1 cellular context compared by ENCODE assay signal in the genomic region with DNA sequence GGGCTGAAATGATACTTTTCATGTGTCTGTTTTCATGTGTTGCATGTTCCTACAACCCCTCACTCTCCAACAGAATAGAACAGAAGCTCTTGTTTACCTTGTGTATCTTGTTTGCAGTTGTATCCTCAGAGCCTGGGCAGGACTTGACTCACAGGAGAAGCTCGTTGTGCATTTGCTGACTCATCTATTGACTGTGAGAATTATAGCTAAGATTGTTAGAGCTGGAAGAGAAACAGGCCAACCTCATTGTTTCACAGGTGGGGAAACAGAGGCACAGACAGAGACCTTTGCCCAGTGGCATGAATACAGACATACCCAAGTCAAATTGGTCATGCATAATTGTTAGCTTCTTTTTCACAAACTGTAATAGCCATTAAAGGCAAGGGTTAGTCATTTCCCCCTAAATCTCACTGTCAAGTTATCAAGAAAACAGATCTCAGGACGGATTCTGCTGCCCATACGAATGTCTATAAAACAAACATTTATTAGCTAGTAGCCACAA.
A peak's percentile ranks its signal among the peaks of the same experiment; 100 is the strongest.
TF ChIP-seq lines count a peak whose summit lies in the region.

No MANE protein-coding gene starts in this region.

TF ChIP-seq in K562, 482 proteins besides CTCF, POLR2A, EP300 and RAD21 (continued from another document and continues in another):
- TF ChIP-seq, protein P1, sequence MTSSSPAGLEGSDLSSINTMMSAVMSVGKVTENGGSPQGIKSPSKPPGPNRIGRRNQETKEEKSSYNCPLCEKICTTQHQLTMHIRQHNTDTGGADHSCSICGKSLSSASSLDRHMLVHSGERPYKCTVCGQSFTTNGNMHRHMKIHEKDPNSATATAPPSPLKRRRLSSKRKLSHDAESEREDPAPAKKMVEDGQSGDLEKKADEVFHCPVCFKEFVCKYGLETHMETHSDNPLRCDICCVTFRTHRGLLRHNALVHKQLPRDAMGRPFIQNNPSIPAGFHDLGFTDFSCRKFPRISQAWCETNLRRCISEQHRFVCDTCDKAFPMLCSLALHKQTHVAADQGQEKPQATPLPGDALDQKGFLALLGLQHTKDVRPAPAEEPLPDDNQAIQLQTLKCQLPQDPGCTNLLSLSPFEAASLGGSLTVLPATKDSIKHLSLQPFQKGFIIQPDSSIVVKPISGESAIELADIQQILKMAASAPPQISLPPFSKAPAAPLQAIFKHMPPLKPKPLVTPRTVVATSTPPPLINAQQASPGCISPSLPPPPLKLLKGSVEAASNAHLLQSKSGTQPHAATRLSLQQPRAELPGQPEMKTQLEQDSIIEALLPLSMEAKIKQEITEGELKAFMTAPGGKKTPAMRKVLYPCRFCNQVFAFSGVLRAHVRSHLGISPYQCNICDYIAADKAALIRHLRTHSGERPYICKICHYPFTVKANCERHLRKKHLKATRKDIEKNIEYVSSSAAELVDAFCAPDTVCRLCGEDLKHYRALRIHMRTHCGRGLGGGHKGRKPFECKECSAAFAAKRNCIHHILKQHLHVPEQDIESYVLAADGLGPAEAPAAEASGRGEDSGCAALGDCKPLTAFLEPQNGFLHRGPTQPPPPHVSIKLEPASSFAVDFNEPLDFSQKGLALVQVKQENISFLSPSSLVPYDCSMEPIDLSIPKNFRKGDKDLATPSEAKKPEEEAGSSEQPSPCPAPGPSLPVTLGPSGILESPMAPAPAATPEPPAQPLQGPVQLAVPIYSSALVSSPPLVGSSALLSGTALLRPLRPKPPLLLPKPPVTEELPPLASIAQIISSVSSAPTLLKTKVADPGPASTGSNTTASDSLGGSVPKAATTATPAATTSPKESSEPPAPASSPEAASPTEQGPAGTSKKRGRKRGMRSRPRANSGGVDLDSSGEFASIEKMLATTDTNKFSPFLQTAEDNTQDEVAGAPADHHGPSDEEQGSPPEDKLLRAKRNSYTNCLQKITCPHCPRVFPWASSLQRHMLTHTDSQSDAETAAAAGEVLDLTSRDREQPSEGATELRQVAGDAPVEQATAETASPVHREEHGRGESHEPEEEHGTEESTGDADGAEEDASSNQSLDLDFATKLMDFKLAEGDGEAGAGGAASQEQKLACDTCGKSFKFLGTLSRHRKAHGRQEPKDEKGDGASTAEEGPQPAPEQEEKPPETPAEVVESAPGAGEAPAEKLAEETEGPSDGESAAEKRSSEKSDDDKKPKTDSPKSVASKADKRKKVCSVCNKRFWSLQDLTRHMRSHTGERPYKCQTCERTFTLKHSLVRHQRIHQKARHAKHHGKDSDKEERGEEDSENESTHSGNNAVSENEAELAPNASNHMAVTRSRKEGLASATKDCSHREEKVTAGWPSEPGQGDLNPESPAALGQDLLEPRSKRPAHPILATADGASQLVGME (CRISPR knock-in tag; IDR thresholded peaks at IDR 0.05), result no peak
- TF ChIP-seq FOXJ3 (CRISPR knock-in tag; IDR thresholded peaks at IDR 0.05), result no peak
- TF ChIP-seq, protein P2, sequence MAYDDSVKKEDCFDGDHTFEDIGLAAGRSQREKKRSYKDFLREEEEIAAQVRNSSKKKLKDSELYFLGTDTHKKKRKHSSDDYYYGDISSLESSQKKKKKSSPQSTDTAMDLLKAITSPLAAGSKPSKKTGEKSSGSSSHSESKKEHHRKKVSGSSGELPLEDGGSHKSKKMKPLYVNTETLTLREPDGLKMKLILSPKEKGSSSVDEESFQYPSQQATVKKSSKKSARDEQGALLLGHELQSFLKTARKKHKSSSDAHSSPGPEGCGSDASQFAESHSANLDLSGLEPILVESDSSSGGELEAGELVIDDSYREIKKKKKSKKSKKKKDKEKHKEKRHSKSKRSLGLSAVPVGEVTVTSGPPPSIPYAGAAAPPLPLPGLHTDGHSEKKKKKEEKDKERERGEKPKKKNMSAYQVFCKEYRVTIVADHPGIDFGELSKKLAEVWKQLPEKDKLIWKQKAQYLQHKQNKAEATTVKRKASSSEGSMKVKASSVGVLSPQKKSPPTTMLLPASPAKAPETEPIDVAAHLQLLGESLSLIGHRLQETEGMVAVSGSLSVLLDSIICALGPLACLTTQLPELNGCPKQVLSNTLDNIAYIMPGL (CRISPR knock-in tag; IDR thresholded peaks at IDR 0.05), result no peak
- no peak for TF ChIP-seq DMBX1 (CRISPR knock-in tag; IDR thresholded peaks at IDR 0.05; ENCODE audit: borderline replicate concordance)
- peak; percentile 99 for TF ChIP-seq ZNF316 (IDR thresholded peaks at IDR 0.05)
- TF ChIP-seq, protein P3, sequence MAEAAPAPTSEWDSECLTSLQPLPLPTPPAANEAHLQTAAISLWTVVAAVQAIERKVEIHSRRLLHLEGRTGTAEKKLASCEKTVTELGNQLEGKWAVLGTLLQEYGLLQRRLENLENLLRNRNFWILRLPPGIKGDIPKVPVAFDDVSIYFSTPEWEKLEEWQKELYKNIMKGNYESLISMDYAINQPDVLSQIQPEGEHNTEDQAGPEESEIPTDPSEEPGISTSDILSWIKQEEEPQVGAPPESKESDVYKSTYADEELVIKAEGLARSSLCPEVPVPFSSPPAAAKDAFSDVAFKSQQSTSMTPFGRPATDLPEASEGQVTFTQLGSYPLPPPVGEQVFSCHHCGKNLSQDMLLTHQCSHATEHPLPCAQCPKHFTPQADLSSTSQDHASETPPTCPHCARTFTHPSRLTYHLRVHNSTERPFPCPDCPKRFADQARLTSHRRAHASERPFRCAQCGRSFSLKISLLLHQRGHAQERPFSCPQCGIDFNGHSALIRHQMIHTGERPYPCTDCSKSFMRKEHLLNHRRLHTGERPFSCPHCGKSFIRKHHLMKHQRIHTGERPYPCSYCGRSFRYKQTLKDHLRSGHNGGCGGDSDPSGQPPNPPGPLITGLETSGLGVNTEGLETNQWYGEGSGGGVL (CRISPR knock-in tag; IDR thresholded peaks at IDR 0.05), result no peak
- TF ChIP-seq, protein P4, sequence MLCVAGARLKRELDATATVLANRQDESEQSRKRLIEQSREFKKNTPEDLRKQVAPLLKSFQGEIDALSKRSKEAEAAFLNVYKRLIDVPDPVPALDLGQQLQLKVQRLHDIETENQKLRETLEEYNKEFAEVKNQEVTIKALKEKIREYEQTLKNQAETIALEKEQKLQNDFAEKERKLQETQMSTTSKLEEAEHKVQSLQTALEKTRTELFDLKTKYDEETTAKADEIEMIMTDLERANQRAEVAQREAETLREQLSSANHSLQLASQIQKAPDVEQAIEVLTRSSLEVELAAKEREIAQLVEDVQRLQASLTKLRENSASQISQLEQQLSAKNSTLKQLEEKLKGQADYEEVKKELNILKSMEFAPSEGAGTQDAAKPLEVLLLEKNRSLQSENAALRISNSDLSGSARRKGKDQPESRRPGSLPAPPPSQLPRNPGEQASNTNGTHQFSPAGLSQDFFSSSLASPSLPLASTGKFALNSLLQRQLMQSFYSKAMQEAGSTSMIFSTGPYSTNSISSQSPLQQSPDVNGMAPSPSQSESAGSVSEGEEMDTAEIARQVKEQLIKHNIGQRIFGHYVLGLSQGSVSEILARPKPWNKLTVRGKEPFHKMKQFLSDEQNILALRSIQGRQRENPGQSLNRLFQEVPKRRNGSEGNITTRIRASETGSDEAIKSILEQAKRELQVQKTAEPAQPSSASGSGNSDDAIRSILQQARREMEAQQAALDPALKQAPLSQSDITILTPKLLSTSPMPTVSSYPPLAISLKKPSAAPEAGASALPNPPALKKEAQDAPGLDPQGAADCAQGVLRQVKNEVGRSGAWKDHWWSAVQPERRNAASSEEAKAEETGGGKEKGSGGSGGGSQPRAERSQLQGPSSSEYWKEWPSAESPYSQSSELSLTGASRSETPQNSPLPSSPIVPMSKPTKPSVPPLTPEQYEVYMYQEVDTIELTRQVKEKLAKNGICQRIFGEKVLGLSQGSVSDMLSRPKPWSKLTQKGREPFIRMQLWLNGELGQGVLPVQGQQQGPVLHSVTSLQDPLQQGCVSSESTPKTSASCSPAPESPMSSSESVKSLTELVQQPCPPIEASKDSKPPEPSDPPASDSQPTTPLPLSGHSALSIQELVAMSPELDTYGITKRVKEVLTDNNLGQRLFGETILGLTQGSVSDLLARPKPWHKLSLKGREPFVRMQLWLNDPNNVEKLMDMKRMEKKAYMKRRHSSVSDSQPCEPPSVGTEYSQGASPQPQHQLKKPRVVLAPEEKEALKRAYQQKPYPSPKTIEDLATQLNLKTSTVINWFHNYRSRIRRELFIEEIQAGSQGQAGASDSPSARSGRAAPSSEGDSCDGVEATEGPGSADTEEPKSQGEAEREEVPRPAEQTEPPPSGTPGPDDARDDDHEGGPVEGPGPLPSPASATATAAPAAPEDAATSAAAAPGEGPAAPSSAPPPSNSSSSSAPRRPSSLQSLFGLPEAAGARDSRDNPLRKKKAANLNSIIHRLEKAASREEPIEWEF (CRISPR knock-in tag; IDR thresholded peaks at IDR 0.05), result peak; percentile 30; the same call in 1 of the 2 replicates
- no peak for TF ChIP-seq MXI1 (IDR thresholded peaks at IDR 0.05; ENCODE audit: low read depth, low read length)
- no peak for TF ChIP-seq POLR2H (tag; IDR thresholded peaks at IDR 0.05; ENCODE audit: low read depth)
- no peak for TF ChIP-seq GABPB1 (CRISPR knock-in tag; IDR thresholded peaks at IDR 0.05)
- TF ChIP-seq, protein P5, sequence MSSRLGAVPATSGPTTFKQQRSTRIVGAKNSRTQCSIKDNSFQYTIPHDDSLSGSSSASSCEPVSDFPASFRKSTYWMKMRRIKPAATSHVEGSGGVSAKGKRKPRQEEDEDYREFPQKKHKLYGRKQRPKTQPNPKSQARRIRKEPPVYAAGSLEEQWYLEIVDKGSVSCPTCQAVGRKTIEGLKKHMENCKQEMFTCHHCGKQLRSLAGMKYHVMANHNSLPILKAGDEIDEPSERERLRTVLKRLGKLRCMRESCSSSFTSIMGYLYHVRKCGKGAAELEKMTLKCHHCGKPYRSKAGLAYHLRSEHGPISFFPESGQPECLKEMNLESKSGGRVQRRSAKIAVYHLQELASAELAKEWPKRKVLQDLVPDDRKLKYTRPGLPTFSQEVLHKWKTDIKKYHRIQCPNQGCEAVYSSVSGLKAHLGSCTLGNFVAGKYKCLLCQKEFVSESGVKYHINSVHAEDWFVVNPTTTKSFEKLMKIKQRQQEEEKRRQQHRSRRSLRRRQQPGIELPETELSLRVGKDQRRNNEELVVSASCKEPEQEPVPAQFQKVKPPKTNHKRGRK (tag; IDR thresholded peaks at IDR 0.05), result no peak
- TF ChIP-seq ADNP (tag; IDR thresholded peaks at IDR 0.05), result no peak
- TF ChIP-seq KDM1A (IDR thresholded peaks at IDR 0.05), result no peak
- TF ChIP-seq NFIC (IDR thresholded peaks at IDR 0.05), result no peak
- TF ChIP-seq, protein P6, sequence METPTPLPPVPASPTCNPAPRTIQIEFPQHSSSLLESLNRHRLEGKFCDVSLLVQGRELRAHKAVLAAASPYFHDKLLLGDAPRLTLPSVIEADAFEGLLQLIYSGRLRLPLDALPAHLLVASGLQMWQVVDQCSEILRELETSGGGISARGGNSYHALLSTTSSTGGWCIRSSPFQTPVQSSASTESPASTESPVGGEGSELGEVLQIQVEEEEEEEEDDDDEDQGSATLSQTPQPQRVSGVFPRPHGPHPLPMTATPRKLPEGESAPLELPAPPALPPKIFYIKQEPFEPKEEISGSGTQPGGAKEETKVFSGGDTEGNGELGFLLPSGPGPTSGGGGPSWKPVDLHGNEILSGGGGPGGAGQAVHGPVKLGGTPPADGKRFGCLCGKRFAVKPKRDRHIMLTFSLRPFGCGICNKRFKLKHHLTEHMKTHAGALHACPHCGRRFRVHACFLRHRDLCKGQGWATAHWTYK (CRISPR knock-in tag; IDR thresholded peaks at IDR 0.05), result no peak
- TF ChIP-seq RB1 (IDR thresholded peaks at IDR 0.05; ENCODE audit: low read depth), result no peak
- no peak for TF ChIP-seq ZNF551 (CRISPR knock-in tag; IDR thresholded peaks at IDR 0.05)
- no peak for TF ChIP-seq U2AF2 (optimal IDR thresholded peaks at IDR 0.05; ENCODE audit: low read depth, low read length)
- no peak for TF ChIP-seq MTA2 (IDR thresholded peaks at IDR 0.05; ENCODE audit: low read depth)
- no peak for TF ChIP-seq RBFOX2 (IDR thresholded peaks at IDR 0.05; ENCODE audit: low read depth, low read length)
- TF ChIP-seq POLR2AphosphoS2 (IDR thresholded peaks at IDR 0.05; ENCODE audit: low read length), result no peak
- peak; percentile 95 for TF ChIP-seq NFE2 (IDR thresholded peaks at IDR 0.05; ENCODE audit: low read depth)
- TF ChIP-seq GATAD2B (IDR thresholded peaks at IDR 0.05; ENCODE audit: borderline replicate concordance), result no peak
- TF ChIP-seq ZFPM2 (CRISPR knock-in tag; IDR thresholded peaks at IDR 0.05), result no peak
- TF ChIP-seq FOXM1 (IDR thresholded peaks at IDR 0.05; ENCODE audit: low read depth), result peak; percentile 17; the same call in 1 of the 2 replicates
- TF ChIP-seq FOXM1 (CRISPR knock-in tag; IDR thresholded peaks at IDR 0.05; ENCODE audit: low read depth), result no peak
- no peak for TF ChIP-seq SIX5 (IDR thresholded peaks at IDR 0.05; ENCODE audit: borderline replicate concordance in 1 of 2, insufficient read depth in 1 of 2, low read depth in 1 of 2, low read length in 2 of 2)
- TF ChIP-seq STAT5B (CRISPR knock-in tag; IDR thresholded peaks at IDR 0.05), result no peak
- no peak for TF ChIP-seq HNRNPK (IDR thresholded peaks at IDR 0.05; ENCODE audit: low read depth, low read length, poor library complexity, severe bottlenecking)
- no peak for TF ChIP-seq ZNF778 (CRISPR knock-in tag; IDR thresholded peaks at IDR 0.05)
- no peak for TF ChIP-seq MTF1 (CRISPR knock-in tag; IDR thresholded peaks at IDR 0.05; ENCODE audit: borderline replicate concordance)
- 0 out of 2 replicates have a peak, but pooled peaks have one; percentile 35 for TF ChIP-seq MEF2D (tag; conservative IDR thresholded peaks at IDR 0.05; ENCODE audit: low read depth)
- TF ChIP-seq, protein P7, sequence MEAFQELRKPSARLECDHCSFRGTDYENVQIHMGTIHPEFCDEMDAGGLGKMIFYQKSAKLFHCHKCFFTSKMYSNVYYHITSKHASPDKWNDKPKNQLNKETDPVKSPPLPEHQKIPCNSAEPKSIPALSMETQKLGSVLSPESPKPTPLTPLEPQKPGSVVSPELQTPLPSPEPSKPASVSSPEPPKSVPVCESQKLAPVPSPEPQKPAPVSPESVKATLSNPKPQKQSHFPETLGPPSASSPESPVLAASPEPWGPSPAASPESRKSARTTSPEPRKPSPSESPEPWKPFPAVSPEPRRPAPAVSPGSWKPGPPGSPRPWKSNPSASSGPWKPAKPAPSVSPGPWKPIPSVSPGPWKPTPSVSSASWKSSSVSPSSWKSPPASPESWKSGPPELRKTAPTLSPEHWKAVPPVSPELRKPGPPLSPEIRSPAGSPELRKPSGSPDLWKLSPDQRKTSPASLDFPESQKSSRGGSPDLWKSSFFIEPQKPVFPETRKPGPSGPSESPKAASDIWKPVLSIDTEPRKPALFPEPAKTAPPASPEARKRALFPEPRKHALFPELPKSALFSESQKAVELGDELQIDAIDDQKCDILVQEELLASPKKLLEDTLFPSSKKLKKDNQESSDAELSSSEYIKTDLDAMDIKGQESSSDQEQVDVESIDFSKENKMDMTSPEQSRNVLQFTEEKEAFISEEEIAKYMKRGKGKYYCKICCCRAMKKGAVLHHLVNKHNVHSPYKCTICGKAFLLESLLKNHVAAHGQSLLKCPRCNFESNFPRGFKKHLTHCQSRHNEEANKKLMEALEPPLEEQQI (IDR thresholded peaks at IDR 0.05), result no peak
- TF ChIP-seq, protein P8, sequence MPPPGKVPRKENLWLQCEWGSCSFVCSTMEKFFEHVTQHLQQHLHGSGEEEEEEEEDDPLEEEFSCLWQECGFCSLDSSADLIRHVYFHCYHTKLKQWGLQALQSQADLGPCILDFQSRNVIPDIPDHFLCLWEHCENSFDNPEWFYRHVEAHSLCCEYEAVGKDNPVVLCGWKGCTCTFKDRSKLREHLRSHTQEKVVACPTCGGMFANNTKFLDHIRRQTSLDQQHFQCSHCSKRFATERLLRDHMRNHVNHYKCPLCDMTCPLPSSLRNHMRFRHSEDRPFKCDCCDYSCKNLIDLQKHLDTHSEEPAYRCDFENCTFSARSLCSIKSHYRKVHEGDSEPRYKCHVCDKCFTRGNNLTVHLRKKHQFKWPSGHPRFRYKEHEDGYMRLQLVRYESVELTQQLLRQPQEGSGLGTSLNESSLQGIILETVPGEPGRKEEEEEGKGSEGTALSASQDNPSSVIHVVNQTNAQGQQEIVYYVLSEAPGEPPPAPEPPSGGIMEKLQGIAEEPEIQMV (tag; conservative IDR thresholded peaks at IDR 0.05; ENCODE audit: low read depth), result no peak
- TF ChIP-seq NFE2L1 (tag; IDR thresholded peaks at IDR 0.05; ENCODE audit: borderline replicate concordance, low read depth), result peak; percentile 75
